19 cellular contexts compared by ENCODE assay signal in the genomic region with DNA sequence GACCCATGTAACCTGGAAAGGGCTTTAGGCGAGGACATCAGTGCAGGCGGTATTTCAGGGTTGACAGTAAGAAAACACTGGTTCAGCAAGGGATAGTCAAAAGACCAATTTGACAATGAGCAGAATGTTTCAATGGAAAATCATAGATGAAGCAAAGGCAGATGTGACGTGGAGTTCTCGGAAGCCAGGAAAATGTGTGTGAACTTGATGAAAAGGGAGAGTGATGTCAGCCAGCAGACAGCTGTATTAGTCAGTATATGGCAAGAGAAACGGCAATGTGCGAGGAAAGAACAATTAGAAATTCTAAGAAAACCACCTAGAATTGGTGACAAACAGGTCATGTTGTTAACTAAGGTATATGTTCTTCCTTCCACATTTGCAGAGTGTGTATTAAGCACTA.
"Had no signal": no experiment of that assay in that cellular context is flagged by ENCODE, and none has a peak within 500 bp of the region (broad histone marks: within the 10 kb centered on the region; RNA-seq: fewer than 3 reads in every experiment).

No MANE protein-coding gene starts in this region.

- H3K27me3 ChIP-seq: hepatocyte, stomach, thyroid gland, upper lobe of left lung, uterus had no signal

- DNase-seq: effector memory CD4-positive, alpha-beta T cell; foreskin melanocyte; head of caudate nucleus; kidney; left colon; mammary epithelial cell; mucosa of descending colon; naive thymus-derived CD8-positive, alpha-beta T cell; posterior cingulate gyrus; small intestine; stimulated activated CD4-positive, alpha-beta T cell treated with anti-CD3 and anti-CD28 coated beads, Interleukin-12 subunit alpha, Interleukin-12 subunit beta, amount 100 ng/mL, for 4 hours; stimulated activated naive CD4-positive, alpha-beta T cell; stomach; thyroid gland; upper lobe of left lung; uterus had no signal

- H3K4me1 ChIP-seq: stomach, thyroid gland, upper lobe of left lung, uterus had no signal

- H3K27ac ChIP-seq: hepatocyte, stomach, thyroid gland, upper lobe of left lung, uterus had no signal

- H3K9me3 ChIP-seq: mucosa of descending colon, stomach, thyroid gland, upper lobe of left lung, uterus had no signal

- H3K36me3 ChIP-seq: stomach, thyroid gland, upper lobe of left lung, uterus had no signal

- FAIRE-seq: endometrium, kidney, small intestine had no signal

- ATAC-seq: esophagus mucosa; left colon; mucosa of descending colon; naive thymus-derived CD8-positive, alpha-beta T cell had no signal

- H3K4me3 ChIP-seq: hepatocyte, mucosa of descending colon, stomach, thyroid gland, upper lobe of left lung, uterus had no signal
